In genomic region chr6:69581576-69581975, GRCh38 we compare ENCODE assay signal across 30 cellular contexts.
"Had no signal": no experiment of that assay in that cellular context is flagged by ENCODE, and none has a peak within 500 bp of the region (broad histone marks: within the 10 kb centered on the region; RNA-seq: fewer than 3 reads in every experiment).

No MANE protein-coding gene starts in this region.

- H3K36me3 Mint-ChIP-seq: activated CD4-positive, alpha-beta memory T cell treated with anti-CD3 and anti-CD28 coated beads for 36 hours; activated CD8-positive, alpha-beta memory T cell treated with anti-CD3 and anti-CD28 coated beads, Interleukin-2, amount 10 ng/mL, durations not matched to agents 7 days and 5 days; activated naive CD4-positive, alpha-beta T cell treated with anti-CD3 and anti-CD28 coated beads, Interleukin-2, amount 10 ng/mL, durations not matched to agents 7 days and 5 days; activated naive CD4-positive, alpha-beta T cell treated with anti-CD3 and anti-CD28 coated beads, Interleukin-2, amount 50 U/mL, for 72 hours; activated naive CD8-positive, alpha-beta T cell treated with anti-CD3 and anti-CD28 coated beads, Interleukin-2, amount 10 ng/mL, durations not matched to agents 7 days and 5 days had no signal

- H3K4me3 Mint-ChIP-seq: activated CD4-positive, alpha-beta memory T cell treated with anti-CD3 and anti-CD28 coated beads for 36 hours; activated CD4-positive, alpha-beta T cell treated with anti-CD3 and anti-CD28 coated beads for 36 hours; activated CD4-positive, alpha-beta T cell treated with anti-CD3 and anti-CD28 coated beads, Interleukin-2, amount 10 ng/mL, durations not matched to agents 24 days and 14 days; activated CD8-positive, alpha-beta memory T cell treated with anti-CD3 and anti-CD28 coated beads, Interleukin-2, amount 10 ng/mL, durations not matched to agents 7 days and 5 days; activated CD8-positive, alpha-beta T cell treated with anti-CD3 and anti-CD28 coated beads, Interleukin-2, amount 10 ng/mL, durations not matched to agents 7 days and 5 days; activated naive CD4-positive, alpha-beta T cell treated with anti-CD3 and anti-CD28 coated beads, Interleukin-2, amount 10 ng/mL, durations not matched to agents 7 days and 5 days; activated naive CD8-positive, alpha-beta T cell treated with anti-CD3 and anti-CD28 coated beads, Interleukin-2, amount 10 ng/mL, durations not matched to agents 7 days and 5 days; activated T-cell treated with anti-CD3 and anti-CD28 coated beads, Interleukin-2, amount 50 U/mL, for 24 hours; activated T-cell treated with anti-CD3 and anti-CD28 coated beads, Interleukin-2, amount 50 U/mL, for 72 hours; central memory CD8-positive, alpha-beta T cell; endodermal cell; T-helper 1 cell treated with Interleukin-12 subunit alpha and Interleukin-12 subunit beta and Interleukin-4 antibody, amounts not matched to agents 30 μg/mL and 1 μg/mL, for 36 hours had no signal

- H3K36me3 ChIP-seq: ascending aorta, brain microvascular endothelial cell, colonic mucosa had no signal

- H3K9me3 ChIP-seq: ascending aorta, colonic mucosa had no signal

- H3K9me3 Mint-ChIP-seq: activated CD4-positive, alpha-beta memory T cell treated with anti-CD3 and anti-CD28 coated beads for 36 hours; activated CD4-positive, alpha-beta T cell treated with anti-CD3 and anti-CD28 coated beads, Interleukin-2, amount 10 ng/mL, durations not matched to agents 24 days and 14 days; activated naive CD4-positive, alpha-beta T cell treated with anti-CD3 and anti-CD28 coated beads, Interleukin-2, amount 10 ng/mL, durations not matched to agents 7 days and 5 days; activated naive CD4-positive, alpha-beta T cell treated with anti-CD3 and anti-CD28 coated beads, Interleukin-2, amount 50 U/mL, for 72 hours; activated naive CD8-positive, alpha-beta T cell treated with anti-CD3 and anti-CD28 coated beads, Interleukin-2, amount 10 ng/mL, durations not matched to agents 7 days and 5 days; activated T-cell treated with anti-CD3 and anti-CD28 coated beads, Interleukin-2, amount 50 U/mL, for 24 hours; activated T-cell treated with anti-CD3 and anti-CD28 coated beads, Interleukin-2, amount 50 U/mL, for 72 hours; endodermal cell; T-helper 1 cell treated with Interleukin-12 subunit alpha and Interleukin-12 subunit beta and Interleukin-4 antibody, amounts not matched to agents 30 μg/mL and 1 μg/mL, for 36 hours had no signal

- H3K27ac ChIP-seq: ascending aorta, brain microvascular endothelial cell, colonic mucosa had no signal

- FAIRE-seq: bronchial epithelial cell, frontal cortex had no signal

- H3K4me3 ChIP-seq: ascending aorta, colonic mucosa had no signal

- H3K27ac Mint-ChIP-seq: activated CD4-positive, alpha-beta memory T cell treated with anti-CD3 and anti-CD28 coated beads for 36 hours; activated CD4-positive, alpha-beta T cell treated with anti-CD3 and anti-CD28 coated beads for 36 hours; activated CD4-positive, alpha-beta T cell treated with anti-CD3 and anti-CD28 coated beads, Interleukin-2, amount 10 ng/mL, durations not matched to agents 24 days and 14 days; activated CD8-positive, alpha-beta memory T cell treated with anti-CD3 and anti-CD28 coated beads, Interleukin-2, amount 10 ng/mL, durations not matched to agents 7 days and 5 days; activated CD8-positive, alpha-beta T cell treated with anti-CD3 and anti-CD28 coated beads, Interleukin-2, amount 10 ng/mL, durations not matched to agents 7 days and 5 days; activated naive CD4-positive, alpha-beta T cell treated with anti-CD3 and anti-CD28 coated beads, Interleukin-2, amount 10 ng/mL, durations not matched to agents 7 days and 5 days; activated naive CD4-positive, alpha-beta T cell treated with anti-CD3 and anti-CD28 coated beads, Interleukin-2, amount 50 U/mL, for 72 hours; activated naive CD8-positive, alpha-beta T cell treated with anti-CD3 and anti-CD28 coated beads, Interleukin-2, amount 10 ng/mL, durations not matched to agents 7 days and 5 days; activated T-cell treated with anti-CD3 and anti-CD28 coated beads, Interleukin-2, amount 50 U/mL, for 24 hours; activated T-cell treated with anti-CD3 and anti-CD28 coated beads, Interleukin-2, amount 50 U/mL, for 72 hours; endodermal cell; T-helper 1 cell treated with Interleukin-12 subunit alpha and Interleukin-12 subunit beta and Interleukin-4 antibody, amounts not matched to agents 30 μg/mL and 1 μg/mL, for 36 hours had no signal

- H3K27me3 Mint-ChIP-seq: central memory CD8-positive, alpha-beta T cell had no signal

- ATAC-seq: activated CD4-positive, alpha-beta T cell treated with anti-CD3 and anti-CD28 coated beads for 36 hours; activated CD8-positive, alpha-beta memory T cell treated with anti-CD3 and anti-CD28 coated beads, Interleukin-2, amount 10 ng/mL, durations not matched to agents 7 days and 5 days; activated CD8-positive, alpha-beta T cell treated with anti-CD3 and anti-CD28 coated beads, Interleukin-2, amount 10 ng/mL, durations not matched to agents 7 days and 5 days; activated naive CD4-positive, alpha-beta T cell treated with anti-CD3 and anti-CD28 coated beads, Interleukin-2, amount 50 U/mL, for 72 hours; activated T-cell treated with anti-CD3 and anti-CD28 coated beads, Interleukin-2, amount 50 U/mL, for 72 hours; esophagus mucosa had no signal

- H3K4me1 ChIP-seq: ascending aorta, colonic mucosa had no signal

- DNase-seq: activated CD4-positive, alpha-beta memory T cell treated with anti-CD3 and anti-CD28 coated beads for 36 hours; activated CD4-positive, alpha-beta T cell treated with anti-CD3 and anti-CD28 coated beads for 36 hours; activated CD4-positive, alpha-beta T cell treated with anti-CD3 and anti-CD28 coated beads, Interleukin-2, amount 10 ng/mL, durations not matched to agents 24 days and 14 days; activated CD4-positive, CD25-positive, alpha-beta regulatory T cell; activated CD4-positive, CD25-positive, alpha-beta regulatory T cell treated with anti-CD3 and anti-CD28 coated beads, Interleukin-2, amount 50 U/mL, for 72 hours; activated CD8-positive, alpha-beta memory T cell treated with anti-CD3 and anti-CD28 coated beads, Interleukin-2, amount 10 ng/mL, durations not matched to agents 7 days and 5 days; activated CD8-positive, alpha-beta memory T cell treated with anti-CD3 and anti-CD28 coated beads, Interleukin-2, amount 50 U/mL, for 4 hours; activated CD8-positive, alpha-beta T cell treated with anti-CD3 and anti-CD28 coated beads, Interleukin-2, amount 10 ng/mL, durations not matched to agents 7 days and 5 days; activated gamma-delta T cell; activated naive CD4-positive, alpha-beta T cell; activated naive CD4-positive, alpha-beta T cell treated with anti-CD3 and anti-CD28 coated beads, Interleukin-2, amount 10 ng/mL, durations not matched to agents 7 days and 5 days; activated naive CD8-positive, alpha-beta T cell treated with anti-CD3 and anti-CD28 coated beads, Interleukin-2, amount 10 ng/mL, durations not matched to agents 7 days and 5 days; activated T-cell treated with anti-CD3 and anti-CD28 coated beads for 4 hours; activated T-cell treated with anti-CD3 and anti-CD28 coated beads, Interleukin-2, amount 50 U/mL, for 24 hours; activated T-cell treated with anti-CD3 and anti-CD28 coated beads, Interleukin-2, amount 50 U/mL, for 72 hours; brain microvascular endothelial cell; colonic mucosa; effector memory CD4-positive, alpha-beta T cell; endodermal cell; foreskin fibroblast; head of caudate nucleus; hippocampal formation; T1000 had no signal

- H3K27me3 ChIP-seq: ascending aorta, brain microvascular endothelial cell, colonic mucosa had no signal
